19 cellular contexts compared by ENCODE assay signal in the genomic region with DNA sequence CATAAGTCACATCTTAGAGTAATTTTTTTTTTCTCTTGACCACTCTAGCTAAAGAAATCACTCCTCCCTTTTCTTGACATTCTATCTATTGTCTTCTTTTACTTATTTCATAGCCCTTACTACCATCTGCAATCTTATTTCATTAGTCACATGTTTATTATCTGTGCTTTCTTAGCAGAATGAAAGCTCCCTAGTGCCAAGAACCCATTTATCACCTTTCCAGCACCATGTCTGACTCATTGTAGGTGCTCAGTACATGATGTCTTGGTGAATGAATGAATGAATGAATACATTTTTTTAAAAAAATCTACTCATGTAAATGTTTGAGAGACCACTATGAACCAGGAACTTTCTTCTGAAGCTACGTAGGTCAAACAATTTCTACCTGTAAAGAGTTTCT.
A peak's percentile ranks its signal among the peaks of the same experiment; 100 is the strongest.
DNase-seq lines count a peak whose midpoint lies in the region; ATAC-seq, FAIRE-seq and TF ChIP-seq lines count a peak whose summit lies in the region.
"Had no signal": no experiment of that assay in that cellular context is flagged by ENCODE, and none has a peak within 500 bp of the region (broad histone marks: within the 10 kb centered on the region; RNA-seq: fewer than 3 reads in every experiment).

No MANE protein-coding gene starts in this region.

- DNase-seq in HT1080 (ENCODE audit: low read depth) (peak; percentile 7), RWPE1 (ENCODE audit: low spot score) (peak; percentile 64), bronchial epithelial cell (ENCODE audit: low read depth) (peak; percentile 91), keratinocyte (ENCODE audit: low read depth, low spot score) (peak; percentile 78), COR-L47 (lab: John Stamatoyannopoulos, UW) (no peak), osteoblast (ENCODE audit: insufficient read length, low spot score, missing footprints) (no peak)
- DNase-seq: Caco-2; CD4-positive, alpha-beta memory T cell; GOT3; HFFc6; NCI-H1436; NCI-H2081 treated with DMSO at 0.1 percent for 48 hours; NCI-H226; NCI-H510A had no signal

- H4K20me1 ChIP-seq in keratinocyte (ENCODE audit: control insufficient read depth, extremely low read depth, insufficient read depth, low read length): no peaks in the 10 kb centered on the region
- no peaks in the 10 kb centered on the region for H4K20me1 ChIP-seq in osteoblast (ENCODE audit: insufficient read depth, low read length)

- FAIRE-seq in bronchial epithelial cell (lab: Jason Lieb, UNC) (no peak), keratinocyte (lab: Jason Lieb, UNC) (no peak)
- FAIRE-seq: A549, G401.6 had no signal

- no peak for ATAC-seq in HG03378 (IDR thresholded peaks at IDR 0.05; ENCODE audit: unreplicated experiment)
- ATAC-seq: A549, Panc1 had no signal

- peak overlapping the region; percentile 14 for H2AFZ ChIP-seq in keratinocyte (ENCODE audit: control insufficient read depth, low read length)
- no peak overlapping the region for H2AFZ ChIP-seq in osteoblast (ENCODE audit: low read length)

- H3K4me3 ChIP-seq in bronchial epithelial cell (ENCODE audit: low read depth, low read length) (no peak overlapping the region), keratinocyte (ENCODE audit: control insufficient read depth in 2 of 3, extremely low read depth in 1 of 3, insufficient read depth in 2 of 3, low read depth in 1 of 3, low read length in 3 of 3) (no peak overlapping the region), osteoblast (ENCODE audit: insufficient read depth, low read length) (no peak overlapping the region)
- H3K4me3 ChIP-seq: A549, HAP-1 had no signal

- H3K79me2 ChIP-seq in keratinocyte (ENCODE audit: control insufficient read depth, insufficient read depth, low read length): no peaks in the 10 kb centered on the region
- H3K79me2 ChIP-seq in osteoblast (ENCODE audit: insufficient read depth, low read length): no peaks in the 10 kb centered on the region

- H3K9me3 ChIP-seq in keratinocyte (ENCODE audit: control insufficient read depth, low read depth, low read length) (no peaks in the 10 kb centered on the region), osteoblast (ENCODE audit: low read depth, low read length) (no peaks in the 10 kb centered on the region)
- H3K9me3 ChIP-seq: A549, Caco-2, HAP-1 had no signal

- no peak overlapping the region for H3K9ac ChIP-seq in keratinocyte (ENCODE audit: control insufficient read depth, extremely low read depth, insufficient read depth, low read length)

- H3K4me2 ChIP-seq in keratinocyte (ENCODE audit: control insufficient read depth, extremely low read depth, insufficient read depth, low read depth, low read length): peak overlapping the region; percentile 86
- no peak overlapping the region for H3K4me2 ChIP-seq in osteoblast (ENCODE audit: insufficient read depth, low read length)
- H3K4me2 ChIP-seq: A549 had no signal

- CTCF ChIA-PET in RWPE1 (lab: Yijun Ruan, JAX): no interaction called here

- TF ChIP-seq CTCF in RWPE1 (conservative IDR thresholded peaks at IDR 0.05; ENCODE audit: low read depth): no peak
- no peak for TF ChIP-seq CTCF in bronchial epithelial cell (IDR thresholded peaks at IDR 0.05; ENCODE audit: insufficient read depth, low read length, severe bottlenecking)
- no peak for TF ChIP-seq CTCF in keratinocyte (optimal IDR thresholded peaks at IDR 0.05 in 1 of 3, IDR thresholded peaks at IDR 0.05 in 1 of 3, conservative IDR thresholded peaks at IDR 0.05 in 1 of 3; ENCODE audit: extremely low read depth in 1 of 3, insufficient read depth in 2 of 3, low read length in 3 of 3)
- TF ChIP-seq CTCF in osteoblast (IDR thresholded peaks at IDR 0.05; ENCODE audit: extremely low read depth, low read depth, low read length): no peak

- dilution Hi-C loops in keratinocyte (cut with MboI; ENCODE audit: extremely low pct_ligation_motif_present, low sequenced_read_pairs): no loop called here

- H3K36me3 ChIP-seq in bronchial epithelial cell (ENCODE audit: control insufficient read depth, insufficient read depth, low read length): no peaks in the 10 kb centered on the region
- no peaks in the 10 kb centered on the region for H3K36me3 ChIP-seq in keratinocyte (ENCODE audit: control insufficient read depth in 2 of 2, extremely low read depth in 1 of 2, insufficient read depth in 2 of 2, low read length in 2 of 2)
- H3K36me3 ChIP-seq in osteoblast (ENCODE audit: insufficient read depth, low read length): no peaks in the 10 kb centered on the region
- H3K36me3 ChIP-seq: HAP-1 had no signal

- no peaks in the 10 kb centered on the region for H3K27me3 ChIP-seq in bronchial epithelial cell (ENCODE audit: control insufficient read depth, insufficient read depth, low read length)
- H3K27me3 ChIP-seq in keratinocyte (ENCODE audit: control insufficient read depth, extremely low read depth, insufficient read depth, low read length): no peaks in the 10 kb centered on the region
- H3K27me3 ChIP-seq in osteoblast (ENCODE audit: insufficient read depth, low read length): no peaks in the 10 kb centered on the region

- no peaks in the 10 kb centered on the region for H3K9me1 ChIP-seq in keratinocyte (ENCODE audit: control insufficient read depth, extremely low read depth, insufficient read depth, low read length)

- POLR2A ChIA-PET in RWPE1 (lab: Yijun Ruan, JAX; ENCODE audit: low non-redundant PET): no interaction called here

- H3K27ac ChIP-seq in RWPE1: no peak overlapping the region
- peak overlapping the region; percentile 89 for H3K27ac ChIP-seq in keratinocyte (ENCODE audit: control insufficient read depth, insufficient read depth, low read length)
- no peak overlapping the region for H3K27ac ChIP-seq in osteoblast (ENCODE audit: low read depth, low read length)
- H3K27ac ChIP-seq: A549 had no signal

- H3K4me1 ChIP-seq in keratinocyte (ENCODE audit: control insufficient read depth, extremely low read depth, insufficient read depth, low read length): peaks cover 24% of the 10 kb centered on the region
- no peaks in the 10 kb centered on the region for H3K4me1 ChIP-seq in osteoblast (ENCODE audit: insufficient read depth, low read length)
- H3K4me1 ChIP-seq: A549, Caco-2, HAP-1 had no signal

Comparison
In these comparisons a context has a peak if more than half of its experiments do, and no peak if none do; other contexts are left out.
1. DNase-seq: peak in HT1080 (single experiment), RWPE1 (single experiment), bronchial epithelial cell (single experiment) and keratinocyte (single experiment); none in COR-L47 (single experiment) and osteoblast (single experiment).